8 cellular contexts compared by ENCODE assay signal in the genomic region with DNA sequence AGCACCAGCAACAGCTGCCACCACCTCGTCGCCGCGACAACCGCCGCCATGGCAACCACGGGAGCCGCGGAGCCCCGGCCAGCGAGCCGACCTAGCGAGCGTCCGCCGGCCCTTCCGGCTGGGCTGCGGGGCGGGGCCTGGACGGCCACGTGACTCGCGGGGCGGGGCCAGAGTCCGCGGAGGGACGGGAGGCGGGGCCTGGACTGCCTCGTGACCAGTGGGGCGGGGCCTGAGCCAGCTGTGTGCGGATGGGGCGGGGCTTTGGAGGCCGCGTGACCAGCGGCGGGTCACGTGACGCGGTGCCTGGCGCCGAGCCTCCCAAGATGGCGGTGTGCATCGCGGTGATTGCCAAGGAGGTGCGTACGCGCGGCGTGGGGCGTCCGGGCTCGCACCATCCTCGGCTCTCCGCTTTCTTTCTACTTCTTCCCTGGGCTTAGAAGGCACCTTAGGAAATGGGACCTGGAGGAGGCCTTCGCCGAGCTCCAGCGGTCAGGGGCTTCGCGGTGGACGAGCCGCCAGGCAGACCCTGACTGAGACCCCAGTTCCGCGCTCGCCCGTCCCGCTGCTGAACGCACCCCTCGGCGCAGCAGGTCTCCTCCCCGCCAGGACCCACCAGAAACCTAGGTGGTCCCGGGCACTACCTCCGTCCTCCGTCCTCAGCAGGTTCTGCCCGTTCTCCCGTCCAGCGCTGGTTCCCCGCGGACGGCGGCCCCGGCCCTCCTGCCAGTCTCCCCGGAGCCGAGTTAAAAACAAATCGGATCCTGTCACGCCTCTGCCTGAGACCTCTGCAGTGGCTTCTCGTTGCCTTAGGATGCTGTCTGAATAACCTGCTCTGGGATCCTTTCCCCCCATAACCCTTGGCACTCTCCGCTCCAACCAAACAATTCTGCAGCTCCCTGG. TPM values are rescaled to one million over a fixed set of nuclear protein-coding genes. Genes with fewer than 3 reads are reported as not detected.
DNase-seq lines count a peak whose midpoint lies in the region; ATAC-seq lines count a peak whose summit lies in the region.

A gene with protein sequence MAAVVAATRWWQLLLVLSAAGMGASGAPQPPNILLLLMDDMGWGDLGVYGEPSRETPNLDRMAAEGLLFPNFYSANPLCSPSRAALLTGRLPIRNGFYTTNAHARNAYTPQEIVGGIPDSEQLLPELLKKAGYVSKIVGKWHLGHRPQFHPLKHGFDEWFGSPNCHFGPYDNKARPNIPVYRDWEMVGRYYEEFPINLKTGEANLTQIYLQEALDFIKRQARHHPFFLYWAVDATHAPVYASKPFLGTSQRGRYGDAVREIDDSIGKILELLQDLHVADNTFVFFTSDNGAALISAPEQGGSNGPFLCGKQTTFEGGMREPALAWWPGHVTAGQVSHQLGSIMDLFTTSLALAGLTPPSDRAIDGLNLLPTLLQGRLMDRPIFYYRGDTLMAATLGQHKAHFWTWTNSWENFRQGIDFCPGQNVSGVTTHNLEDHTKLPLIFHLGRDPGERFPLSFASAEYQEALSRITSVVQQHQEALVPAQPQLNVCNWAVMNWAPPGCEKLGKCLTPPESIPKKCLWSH (minus strand): TSS at position 120 of the 900 bp plus-strand sequence. CDS start 70 bp downstream, at position 50.
Gene TRAPPC2L (plus strand): TSS at position 300 of the 900 bp plus-strand sequence. CDS start 24 bp downstream, at position 324.

- H3K4me3 ChIP-seq in BLaER1 treated with 17β-estradiol and CSF1 and Interleukin-3, amounts not matched to agents 10 nM and 100 nM = peak within 1 kb of the TSS; percentile 82 to 100 (median 92)

- H3K27ac ChIP-seq in BLaER1 treated with 17β-estradiol and CSF1 and Interleukin-3, amounts not matched to agents 10 nM and 100 nM = peak within 1 kb of the TSS; percentile 53 to 98 (median 91); a peak in 21 of 22 replicates

- no peaks in the 10 kb centered on the region for H3K9me3 ChIP-seq in BLaER1 treated with 17β-estradiol and CSF1 and Interleukin-3, amounts not matched to agents 10 nM and 100 nM (replicated peaks in 1 of 11)

- no peaks in the 10 kb centered on the region for H3K27me3 ChIP-seq in BLaER1 treated with 17β-estradiol and CSF1 and Interleukin-3, amounts not matched to agents 10 nM and 100 nM

- peak within 1 kb of the TSS; percentile 84 to 99 (median 92) for H3K9ac ChIP-seq in BLaER1 treated with 17β-estradiol and CSF1 and Interleukin-3, amounts not matched to agents 10 nM and 100 nM

- ATAC-seq in GM19351 (IDR thresholded peaks at IDR 0.05; ENCODE audit: unreplicated experiment) (peak; percentile 76), HG03521 (IDR thresholded peaks at IDR 0.05; ENCODE audit: unreplicated experiment) (peak; percentile 82), left lobe of liver (peak; percentile 96)

- peaks cover 14 to 60% (median 30%) of the 10 kb centered on the region in 11 experiments for H3K36me3 ChIP-seq in BLaER1 treated with 17β-estradiol and CSF1 and Interleukin-3, amounts not matched to agents 10 nM and 100 nM

- peaks cover 31 to 84% (median 42%) of the 10 kb centered on the region in 11 experiments; a peak in 21 of 22 replicates for H4K20me1 ChIP-seq in BLaER1 treated with 17β-estradiol and CSF1 and Interleukin-3, amounts not matched to agents 10 nM and 100 nM

- H3K4me2 ChIP-seq in BLaER1 treated with 17β-estradiol and CSF1 and Interleukin-3, amounts not matched to agents 10 nM and 100 nM = peak within 1 kb of the TSS; percentile 91 to 100 (median 98)

- H3K4me1 ChIP-seq in BLaER1 treated with 17β-estradiol and CSF1 and Interleukin-3, amounts not matched to agents 10 nM and 100 nM = peaks cover 63 to 82% (median 75%) of the 10 kb centered on the region in 10 experiments

- DNase-seq in NCI-H748 (lab: John Stamatoyannopoulos, UW; ENCODE audit: unreplicated experiment) (peak; percentile 90), cortex of kidney (lab: John Stamatoyannopoulos, UW) (peak; percentile 87), left lobe of liver (ENCODE audit: low spot score) (peak; percentile 99)
- DNase-seq in activated CD4-positive, alpha-beta T cell treated with anti-CD3 and anti-CD28 coated beads, Interleukin-2, amount 50 U/mL, for 1 hour = peak; percentile 99
- DNase-seq in stimulated activated CD4-positive, alpha-beta T cell treated with anti-CD3 and anti-CD28 coated beads, Interleukin-2, amount 100 ng/mL, for 24 hours = peak; percentile 99 to 100

RNA-seq across cellular contexts. Expression of the first gene that starts in this region (rescaled TPM):
- total RNA-seq in left lobe of liver = 23.1 TPM

RNA-seq across cellular contexts. Expression of gene TRAPPC2L, which starts in this region (rescaled TPM):
- 20.2 TPM for total RNA-seq in left lobe of liver

Comparison
In these comparisons a context has a peak if more than half of its experiments do, and no peak if none do; other contexts are left out.
1. Peak in every context shown above with its lines: DNase-seq, ATAC-seq, H3K4me3 ChIP-seq and H3K27ac ChIP-seq.